22 cellular contexts compared by ENCODE assay signal in the genomic region with DNA sequence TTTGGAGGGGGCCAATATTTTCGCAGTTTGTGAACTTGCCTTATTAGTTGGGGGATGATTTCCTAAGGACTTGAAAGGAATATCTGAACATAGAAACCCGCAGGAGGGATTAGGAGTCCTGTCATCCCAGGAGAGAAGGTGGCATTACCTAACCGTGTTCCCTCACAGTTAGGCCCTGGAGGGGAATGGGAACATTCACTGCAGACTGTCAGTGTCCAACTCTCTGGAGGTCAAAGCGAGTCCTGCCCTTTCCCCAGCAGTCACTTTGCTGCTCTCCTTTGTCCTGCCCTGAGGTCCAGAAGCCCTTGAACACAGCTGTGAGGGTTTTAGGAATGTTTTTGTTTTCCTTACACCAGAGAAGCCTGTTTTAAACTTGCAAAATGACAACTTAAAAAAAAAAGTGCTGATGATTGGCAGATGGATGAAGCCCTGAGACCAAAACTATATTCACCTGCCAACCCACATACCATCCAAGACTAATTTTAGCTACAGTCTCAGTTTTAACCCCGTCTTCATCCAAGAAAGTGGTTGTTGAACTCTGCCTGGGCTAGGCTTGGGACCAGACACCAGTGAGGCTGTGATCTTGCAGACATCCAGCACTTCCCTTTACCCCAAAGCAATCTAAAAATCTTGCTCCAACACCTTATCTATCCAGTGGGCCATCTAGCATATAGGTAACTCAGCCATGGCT.
DNase-seq lines count a peak whose midpoint lies in the region; ATAC-seq, FAIRE-seq and TF ChIP-seq lines count a peak whose summit lies in the region.
"Had no signal": no experiment of that assay in that cellular context is flagged by ENCODE, and none has a peak within 500 bp of the region (broad histone marks: within the 10 kb centered on the region; RNA-seq: fewer than 3 reads in every experiment).

No MANE protein-coding gene starts in this region.

- no peaks in the 10 kb centered on the region for H3K9me2 ChIP-seq in MM.1S (replicated peaks; ENCODE audit: insufficient read depth, low read length)

- H3K27ac ChIP-seq in MM.1S (ENCODE audit: low read length) (no peak overlapping the region), left ventricle myocardium inferior (replicated peaks) (peak overlapping the region; percentile 60), psoas muscle (peak overlapping the region; percentile 50)
- H3K27ac ChIP-seq: 22Rv1, A549, C4-2B had no signal

- ATAC-seq in Right ventricle myocardium inferior (peak; percentile 75), psoas muscle (peak; percentile 76 to 92 (median 84)), GM21619 (IDR thresholded peaks at IDR 0.05; ENCODE audit: unreplicated experiment) (no peak)
- ATAC-seq: A549, HepG2 had no signal

- peak overlapping the region; percentile 30 for H3K4me2 ChIP-seq in MM.1S (ENCODE audit: low read depth, low read length)
- H3K4me2 ChIP-seq: A549 had no signal

- H3K4me3 ChIP-seq in MM.1S (ENCODE audit: low read length) (no peak overlapping the region), left ventricle myocardium inferior (no peak overlapping the region), psoas muscle (no peak overlapping the region)
- H3K4me3 ChIP-seq: A549 had no signal

- DNase-seq in Right ventricle myocardium inferior (ENCODE audit: missing footprints) (no peak), cardiac septum (ENCODE audit: low spot score) (no peak), MM.1S (no peak), left ventricle myocardium inferior (no peak), psoas muscle (no peak), frontal cortex (ENCODE audit: low spot score in 2 of 2) (no peak), NCI-H345 (lab: John Stamatoyannopoulos, UW) (no peak)
- DNase-seq: AML-193; Caco-2; CD4-positive, alpha-beta T cell; DMS153; DMS79; GDM1; HCEC 1CT had no signal

- no peaks in the 10 kb centered on the region for H4K20me1 ChIP-seq in MM.1S (ENCODE audit: insufficient read depth, low read length)

- no peak for TF ChIP-seq CTCF in MM.1S (IDR thresholded peaks at IDR 0.05; ENCODE audit: low read length)
- no peak for TF ChIP-seq CTCF in left ventricle myocardium inferior (IDR thresholded peaks at IDR 0.05; ENCODE audit: borderline replicate concordance)
- no peak for TF ChIP-seq CTCF in psoas muscle (IDR thresholded peaks at IDR 0.05)

- WGBS in psoas muscle, 3 donors: 25 to 47% (median 26%) methylated on average over 5 of the region's 5 CpGs

- H3K36me3 ChIP-seq in MM.1S (replicated peaks; ENCODE audit: insufficient read depth, low read length) (no peaks in the 10 kb centered on the region), left ventricle myocardium inferior (no peaks in the 10 kb centered on the region), psoas muscle (ENCODE audit: insufficient read depth in 1 of 2, low read depth in 1 of 2) (no peaks in the 10 kb centered on the region)

- peaks cover 12% of the 10 kb centered on the region for H3K4me1 ChIP-seq in MM.1S (ENCODE audit: low read length)
- H3K4me1 ChIP-seq in left ventricle myocardium inferior: peaks cover 16% of the 10 kb centered on the region
- peaks cover 11% of the 10 kb centered on the region for H3K4me1 ChIP-seq in psoas muscle
- H3K4me1 ChIP-seq: A549, Caco-2 had no signal

- no peak overlapping the region for H3K9ac ChIP-seq in MM.1S (ENCODE audit: low read length)

- FAIRE-seq in frontal cortex (lab: Jason Lieb, UNC): no peak
- FAIRE-seq: A549, GM12892, GM18507, H54, HepG2 had no signal

- no peaks in the 10 kb centered on the region for H3F3A ChIP-seq in MM.1S (ENCODE audit: insufficient read depth, low read length)

- H3K27me3 ChIP-seq in MM.1S (replicated peaks; ENCODE audit: insufficient read depth, low read length): no peaks in the 10 kb centered on the region
- H3K27me3 ChIP-seq in left ventricle myocardium inferior (ENCODE audit: low read depth): no peaks in the 10 kb centered on the region
- H3K27me3 ChIP-seq in psoas muscle (ENCODE audit: insufficient read depth in 3 of 3, low read length in 2 of 3): no peaks in the 10 kb centered on the region

- no peaks in the 10 kb centered on the region for H3K9me3 ChIP-seq in MM.1S (replicated peaks; ENCODE audit: insufficient read depth, low read length)
- peaks cover 9% of the 10 kb centered on the region for H3K9me3 ChIP-seq in left ventricle myocardium inferior (replicated peaks)
- H3K9me3 ChIP-seq in psoas muscle: no peaks in the 10 kb centered on the region
- H3K9me3 ChIP-seq: A549, Caco-2 had no signal

- no peaks in the 10 kb centered on the region for H3K79me2 ChIP-seq in MM.1S (ENCODE audit: low read length)

- H2AFZ ChIP-seq in MM.1S (ENCODE audit: low read length): peak overlapping the region; percentile 36; the same call in 1 of the 2 replicates

- intact Hi-C loops in Right ventricle myocardium inferior (cut with DNase I): loop anchor here (5.0 to 10.0 kb wide), 2 partner anchors 91 to 97 kb away; a partner anchor contains a TSS
- intact Hi-C loops in cardiac septum (cut with DNase I): no loop called here
- intact Hi-C loops in left ventricle myocardium inferior (cut with micrococcal nuclease): no loop called here
- intact Hi-C loops in psoas muscle (cut with DNase I): no loop called here
